In the genomic region with DNA sequence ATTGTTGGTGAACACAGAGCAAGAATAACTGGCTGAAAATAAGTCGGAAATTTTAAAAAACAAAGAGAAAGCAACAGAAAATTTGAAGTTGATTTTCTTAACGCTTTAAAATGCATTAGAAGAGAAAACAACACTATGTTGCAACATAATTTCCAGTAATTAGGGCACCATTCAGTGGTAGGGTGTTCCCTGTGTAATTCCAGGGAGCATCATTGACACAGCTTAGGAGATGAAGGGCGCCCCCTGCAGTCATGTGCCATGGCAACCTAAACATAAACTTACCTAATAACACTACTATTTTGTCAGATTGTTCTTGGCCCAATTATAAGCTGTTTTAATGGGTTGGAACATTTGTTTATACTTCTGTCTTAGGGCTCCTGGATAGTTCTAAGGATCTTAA, we compare ENCODE assay signal across 9 cellular contexts.
DNase-seq lines count a peak whose midpoint lies in the region; ATAC-seq, FAIRE-seq and TF ChIP-seq lines count a peak whose summit lies in the region.
"Had no signal": no experiment of that assay in that cellular context is flagged by ENCODE, and none has a peak within 500 bp of the region (broad histone marks: within the 10 kb centered on the region; RNA-seq: fewer than 3 reads in every experiment).

No MANE protein-coding gene starts in this region.

- H3K27ac Mint-ChIP-seq in HFFc6, result no peak overlapping the region

- no peak overlapping the region for H3K4me3 ChIP-seq in kidney (ENCODE audit: low read length in 2 of 2)
- H3K4me3 ChIP-seq: upper lobe of left lung had no signal

- FAIRE-seq in kidney (lab: Jason Lieb, UNC), result no peak

- H3K9me3 Mint-ChIP-seq in HFFc6, result no peaks in the 10 kb centered on the region

- H3K9me3 ChIP-seq in kidney (ENCODE audit: control insufficient read depth in 1 of 2, low read length in 2 of 2), result no peaks in the 10 kb centered on the region
- H3K9me3 ChIP-seq: upper lobe of left lung had no signal

- DNase-seq in COLO829 (ENCODE audit: low spot score) (peak; percentile 27), HFFc6 (peak; percentile 34), amniotic epithelial cell (ENCODE audit: low read depth) (peak; percentile 65), kidney (no peak), putamen (ENCODE audit: low spot score) (no peak), GM10248 (ENCODE audit: extremely low spot score) (no peak)
- DNase-seq: upper lobe of left lung had no signal

- ATAC-seq in HG02642 (IDR thresholded peaks at IDR 0.05; ENCODE audit: poor library complexity, unreplicated experiment) (no peak), HG02885 (IDR thresholded peaks at IDR 0.05; ENCODE audit: poor library complexity, unreplicated experiment) (no peak)

- H3K27me3 Mint-ChIP-seq in HFFc6 (ENCODE audit: insufficient read depth), result no peaks in the 10 kb centered on the region; the same call in 1 of the 2 replicates

- no peaks in the 10 kb centered on the region for H3K36me3 ChIP-seq in kidney (ENCODE audit: control insufficient read depth in 1 of 2, insufficient read depth in 2 of 2, low read length in 2 of 2)

- no peak overlapping the region for H3K27ac ChIP-seq in kidney (ENCODE audit: low read depth in 2 of 2, low read length in 2 of 2)
- H3K27ac ChIP-seq: upper lobe of left lung had no signal

- H3K9ac ChIP-seq in kidney (ENCODE audit: low read length in 2 of 2), result no peak overlapping the region

- no peaks in the 10 kb centered on the region for H3K4me1 ChIP-seq in kidney (ENCODE audit: control insufficient read depth in 1 of 2, insufficient read depth in 1 of 2, low read depth in 1 of 2, low read length in 2 of 2)
- H3K4me1 ChIP-seq: upper lobe of left lung had no signal

- intact Hi-C loops in kidney (cut with DNase I), result no loop called here

- POLR2A ChIA-PET in GM10248 (lab: Yijun Ruan, JAX), result no interaction called here

- no peaks in the 10 kb centered on the region for H3K4me1 Mint-ChIP-seq in HFFc6 (ENCODE audit: low read depth)

- no peak overlapping the region for H3K4me3 Mint-ChIP-seq in HFFc6

- CTCF ChIA-PET in GM10248 (lab: Yijun Ruan, JAX), result interaction anchor here (1.1 to 1.3 kb wide), 4 partner anchors 11 to 31 kb away, joined by 3 to 7 read pairs (median 3); no protein-coding TSS in a partner anchor

- TF ChIP-seq CTCF in HFFc6 (IDR thresholded peaks at IDR 0.05) (peak; percentile 77), kidney (IDR thresholded peaks at IDR 0.05; ENCODE audit: borderline replicate concordance, extremely low read depth, insufficient read depth) (peak; percentile 5), GM10248 (IDR thresholded peaks at IDR 0.05; ENCODE audit: control extremely low read depth, extremely low read depth, low read depth, missing control alignments) (no peak)

- no peaks in the 10 kb centered on the region for H3K36me3 Mint-ChIP-seq in HFFc6 (ENCODE audit: low read depth)

Comparison
In these comparisons a context has a peak if more than half of its experiments do, and no peak if none do; other contexts are left out.
1. DNase-seq: peak in COLO829 (single experiment), HFFc6 (single experiment) and amniotic epithelial cell (single experiment); none in kidney (single experiment), putamen (single experiment) and GM10248 (single experiment).